In genomic region chr3:48112108-48112791, GRCh38 we compare ENCODE assay signal across 8 cellular contexts.
DNase-seq lines count a peak whose midpoint lies in the region; ATAC-seq and TF ChIP-seq lines count a peak whose summit lies in the region.
"Not testable (repeated sequence)": the region's sequence is repeated elsewhere in the genome, so short reads cannot be mapped to it uniquely, and the experiment has no call there.

No MANE protein-coding gene starts in this region.

- peaks cover 19 to 22% of the 10 kb centered on the region in 2 donors for H3K4me1 Mint-ChIP-seq in immature natural killer cell

- H3K27ac Mint-ChIP-seq in immature natural killer cell = peak overlapping the region; percentile 81 to 95 (median 92)

- H3K36me3 ChIP-seq in SK-N-SH (replicated peaks in 1 of 2; ENCODE audit: control insufficient read depth in 1 of 2, insufficient read depth in 2 of 2, low read length in 1 of 2) = not testable (repeated sequence)

- not testable (repeated sequence) for H3F3A ChIP-seq in SK-N-SH (replicated peaks; ENCODE audit: insufficient read depth)

- not testable (repeated sequence) for H3K4me1 ChIP-seq in SK-N-SH (ENCODE audit: control insufficient read depth in 1 of 2, insufficient read depth in 2 of 2, low read depth in 1 of 2, low read length in 1 of 2)

- 0 out of 2 replicates have a peak overlapping the region, but pooled peaks have one; percentile 26 for H2AFZ ChIP-seq in SK-N-SH (ENCODE audit: low read depth)

- H3K79me2 ChIP-seq in SK-N-SH (ENCODE audit: insufficient read depth) = not testable (repeated sequence)

- POLR2A ChIA-PET in SK-N-SH (lab: Yijun Ruan, JAX) = not testable (repeated sequence)

- H3K9me3 Mint-ChIP-seq in immature natural killer cell = not testable (repeated sequence)

- H3K9ac ChIP-seq in SK-N-SH = not testable (repeated sequence)

- H3K9me3 ChIP-seq in SK-N-SH = not testable (repeated sequence)

- not testable (repeated sequence) for H3K9me2 ChIP-seq in SK-N-SH

- H4K20me1 ChIP-seq in SK-N-SH (ENCODE audit: insufficient read depth) = not testable (repeated sequence)

- ATAC-seq in GM18502 (IDR thresholded peaks at IDR 0.05; ENCODE audit: poor library complexity, unreplicated experiment) (peak; percentile 94), GM19468 (IDR thresholded peaks at IDR 0.05; ENCODE audit: extremely low read depth, unreplicated experiment) (peak; percentile 63), HG02870 (IDR thresholded peaks at IDR 0.05; ENCODE audit: unreplicated experiment) (peak; percentile 92), HG03565 (IDR thresholded peaks at IDR 0.05; ENCODE audit: unreplicated experiment) (peak; percentile 83)
- ATAC-seq in stimulated activated naive CD8-positive, alpha-beta T cell treated with anti-CD3 and anti-CD28 coated beads, Interleukin-15, Interleukin-2, amounts not matched to agents 100 U/mL and 50 U/mL, for 24 hours = peak; percentile 98

- not testable (repeated sequence) for H3K36me3 Mint-ChIP-seq in immature natural killer cell

- H3K4me3 ChIP-seq in SK-N-SH (ENCODE audit: low read depth in 2 of 2, low read length in 1 of 2) = not testable (repeated sequence)

- peak overlapping the region; percentile 56 to 90 (median 77) for H3K4me3 Mint-ChIP-seq in immature natural killer cell

- H3K27ac ChIP-seq in SK-N-SH (ENCODE audit: low read depth in 2 of 2, low read length in 1 of 2) = peak overlapping the region in 1 of 2 experiments; percentile 36; a peak in 1 of 4 replicates

- TF ChIP-seq RAD21 in SK-N-SH (IDR thresholded peaks at IDR 0.05; ENCODE audit: low read length) = not testable (repeated sequence)

- DNase-seq in SK-N-SH = not testable (repeated sequence)
- DNase-seq in activated T-cell treated with anti-CD3 and anti-CD28 coated beads, Interleukin-2, amount 50 U/mL, for 48 hours = peak; percentile 35 to 44
- DNase-seq in immature natural killer cell = peak; percentile 77 to 78 (median 78)
- peak; percentile 47 for DNase-seq in stimulated activated naive CD8-positive, alpha-beta T cell treated with anti-CD3 and anti-CD28 coated beads, Interleukin-15, Interleukin-2, amounts not matched to agents 100 U/mL and 50 U/mL, for 24 hours

- CTCF ChIA-PET in SK-N-SH (lab: Yijun Ruan, JAX) = not testable (repeated sequence)

- 84% methylated on average over 8 of the region's 8 CpGs for WGBS in SK-N-SH (ENCODE audit: low lambda C conversion rate)

- H3K27me3 Mint-ChIP-seq in immature natural killer cell (ENCODE audit: low read depth in 3 of 3) = not testable (repeated sequence)

- TF ChIP-seq EP300 in SK-N-SH (IDR thresholded peaks at IDR 0.05; ENCODE audit: borderline replicate concordance in 1 of 2, low read depth in 1 of 2, low read length in 1 of 2) = not testable (repeated sequence)

- H3K4me2 ChIP-seq in SK-N-SH = peak overlapping the region; percentile 23; the same call in 1 of the 2 replicates

- TF ChIP-seq CTCF in SK-N-SH (IDR thresholded peaks at IDR 0.05) = not testable (repeated sequence)

- H3K27me3 ChIP-seq in SK-N-SH (ENCODE audit: insufficient read depth) = not testable (repeated sequence)
